In the genomic region with DNA sequence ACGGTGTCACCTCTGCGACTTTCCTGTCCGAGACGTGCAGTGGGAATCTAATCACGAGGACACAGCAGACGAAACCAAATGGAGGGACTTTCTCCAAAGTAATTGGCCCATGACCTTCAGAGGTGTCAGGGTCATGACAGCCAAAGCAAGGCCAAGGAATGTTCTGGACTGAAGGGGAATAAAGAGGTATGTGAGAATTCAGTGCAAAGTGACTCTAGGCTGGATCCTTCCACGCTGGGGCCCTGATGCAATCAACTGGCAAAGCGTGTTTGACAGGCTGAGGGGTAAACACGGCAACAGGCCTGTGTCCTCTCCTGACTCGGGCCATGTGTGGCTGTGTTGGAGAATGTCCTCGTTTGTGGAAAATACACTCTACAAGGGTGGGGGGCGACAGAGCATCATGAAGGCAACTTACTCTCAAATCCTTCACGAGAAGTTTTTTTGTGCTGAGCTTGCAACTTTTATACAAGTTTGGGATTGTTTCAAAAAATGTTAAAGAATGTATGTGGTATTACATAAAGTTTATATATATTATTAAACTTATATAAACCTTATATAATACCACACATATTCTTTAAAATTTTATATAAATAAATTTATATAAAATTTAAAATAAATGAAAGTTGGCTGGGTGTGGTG, we compare ENCODE assay signal across 1 cellular context.
TF ChIP-seq lines count a peak whose summit lies in the region.

No MANE protein-coding gene starts in this region.

TF ChIP-seq in K562, 482 proteins besides CTCF, POLR2A, EP300 and RAD21 (continues in another document):
- peak; percentile 85 for TF ChIP-seq CEBPG (CRISPR knock-in tag; IDR thresholded peaks at IDR 0.05)
- peak; percentile 52 to 78 for TF ChIP-seq CEBPG (tag; conservative IDR thresholded peaks at IDR 0.05 in 1 of 2, IDR thresholded peaks at IDR 0.05 in 1 of 2)
- TF ChIP-seq, protein P1, sequence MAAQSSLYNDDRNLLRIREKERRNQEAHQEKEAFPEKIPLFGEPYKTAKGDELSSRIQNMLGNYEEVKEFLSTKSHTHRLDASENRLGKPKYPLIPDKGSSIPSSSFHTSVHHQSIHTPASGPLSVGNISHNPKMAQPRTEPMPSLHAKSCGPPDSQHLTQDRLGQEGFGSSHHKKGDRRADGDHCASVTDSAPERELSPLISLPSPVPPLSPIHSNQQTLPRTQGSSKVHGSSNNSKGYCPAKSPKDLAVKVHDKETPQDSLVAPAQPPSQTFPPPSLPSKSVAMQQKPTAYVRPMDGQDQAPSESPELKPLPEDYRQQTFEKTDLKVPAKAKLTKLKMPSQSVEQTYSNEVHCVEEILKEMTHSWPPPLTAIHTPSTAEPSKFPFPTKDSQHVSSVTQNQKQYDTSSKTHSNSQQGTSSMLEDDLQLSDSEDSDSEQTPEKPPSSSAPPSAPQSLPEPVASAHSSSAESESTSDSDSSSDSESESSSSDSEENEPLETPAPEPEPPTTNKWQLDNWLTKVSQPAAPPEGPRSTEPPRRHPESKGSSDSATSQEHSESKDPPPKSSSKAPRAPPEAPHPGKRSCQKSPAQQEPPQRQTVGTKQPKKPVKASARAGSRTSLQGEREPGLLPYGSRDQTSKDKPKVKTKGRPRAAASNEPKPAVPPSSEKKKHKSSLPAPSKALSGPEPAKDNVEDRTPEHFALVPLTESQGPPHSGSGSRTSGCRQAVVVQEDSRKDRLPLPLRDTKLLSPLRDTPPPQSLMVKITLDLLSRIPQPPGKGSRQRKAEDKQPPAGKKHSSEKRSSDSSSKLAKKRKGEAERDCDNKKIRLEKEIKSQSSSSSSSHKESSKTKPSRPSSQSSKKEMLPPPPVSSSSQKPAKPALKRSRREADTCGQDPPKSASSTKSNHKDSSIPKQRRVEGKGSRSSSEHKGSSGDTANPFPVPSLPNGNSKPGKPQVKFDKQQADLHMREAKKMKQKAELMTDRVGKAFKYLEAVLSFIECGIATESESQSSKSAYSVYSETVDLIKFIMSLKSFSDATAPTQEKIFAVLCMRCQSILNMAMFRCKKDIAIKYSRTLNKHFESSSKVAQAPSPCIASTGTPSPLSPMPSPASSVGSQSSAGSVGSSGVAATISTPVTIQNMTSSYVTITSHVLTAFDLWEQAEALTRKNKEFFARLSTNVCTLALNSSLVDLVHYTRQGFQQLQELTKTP (IDR thresholded peaks at IDR 0.05; ENCODE audit: low read depth in 1 of 2, partially characterized antibody in 2 of 2): no peak
- peak in 1 of 2 experiments; percentile 34; a peak in 1 of 4 replicates for TF ChIP-seq FOXK2 (conservative IDR thresholded peaks at IDR 0.05 in 1 of 2, IDR thresholded peaks at IDR 0.05 in 1 of 2; ENCODE audit: low read depth in 2 of 2)
- peak; percentile 32; the same call in 1 of the 2 replicates for TF ChIP-seq EP400 (IDR thresholded peaks at IDR 0.05)
- TF ChIP-seq NBN (IDR thresholded peaks at IDR 0.05; ENCODE audit: low read depth): 0 out of 2 replicates have a peak, but pooled peaks have one; percentile 31
- TF ChIP-seq HDAC8 (tag; IDR thresholded peaks at IDR 0.05): 0 out of 2 replicates have a peak, but pooled peaks have one; percentile 65
- TF ChIP-seq CBFB (CRISPR knock-in tag; IDR thresholded peaks at IDR 0.05): 0 out of 2 replicates have a peak, but pooled peaks have one; percentile 54
- TF ChIP-seq ATF7 (IDR thresholded peaks at IDR 0.05): peak; percentile 60
- peak; percentile 76 for TF ChIP-seq MYC (IDR thresholded peaks at IDR 0.05; ENCODE audit: low read depth, low read length)
- TF ChIP-seq MYC (CRISPR knock-in tag; IDR thresholded peaks at IDR 0.05; ENCODE audit: borderline replicate concordance, low read depth): peak; percentile 53; the same call in 1 of the 2 replicates
- TF ChIP-seq MAFF (IDR thresholded peaks at IDR 0.05; ENCODE audit: low read length): peak; percentile 99
- TF ChIP-seq ZNF589 (CRISPR knock-in tag; IDR thresholded peaks at IDR 0.05; ENCODE audit: low read depth): peak; percentile 84
- TF ChIP-seq, protein P2, sequence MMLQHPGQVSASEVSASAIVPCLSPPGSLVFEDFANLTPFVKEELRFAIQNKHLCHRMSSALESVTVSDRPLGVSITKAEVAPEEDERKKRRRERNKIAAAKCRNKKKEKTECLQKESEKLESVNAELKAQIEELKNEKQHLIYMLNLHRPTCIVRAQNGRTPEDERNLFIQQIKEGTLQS (IDR thresholded peaks at IDR 0.05): peak; percentile 71
- TF ChIP-seq, protein P2 (CRISPR knock-in tag; conservative IDR thresholded peaks at IDR 0.05): no peak
- TF ChIP-seq CBX3 (IDR thresholded peaks at IDR 0.05; ENCODE audit: borderline replicate concordance in 1 of 2, low read length in 2 of 2): no peak
- TF ChIP-seq TARDBP (IDR thresholded peaks at IDR 0.05): peak; percentile 50
- no peak for TF ChIP-seq NR2C1 (IDR thresholded peaks at IDR 0.05)
- TF ChIP-seq NR2C1 (tag; IDR thresholded peaks at IDR 0.05): peak; percentile 58
- TF ChIP-seq, protein P3, sequence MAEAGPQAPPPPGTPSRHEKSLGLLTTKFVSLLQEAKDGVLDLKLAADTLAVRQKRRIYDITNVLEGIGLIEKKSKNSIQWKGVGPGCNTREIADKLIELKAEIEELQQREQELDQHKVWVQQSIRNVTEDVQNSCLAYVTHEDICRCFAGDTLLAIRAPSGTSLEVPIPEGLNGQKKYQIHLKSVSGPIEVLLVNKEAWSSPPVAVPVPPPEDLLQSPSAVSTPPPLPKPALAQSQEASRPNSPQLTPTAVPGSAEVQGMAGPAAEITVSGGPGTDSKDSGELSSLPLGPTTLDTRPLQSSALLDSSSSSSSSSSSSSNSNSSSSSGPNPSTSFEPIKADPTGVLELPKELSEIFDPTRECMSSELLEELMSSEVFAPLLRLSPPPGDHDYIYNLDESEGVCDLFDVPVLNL (CRISPR knock-in tag; IDR thresholded peaks at IDR 0.05; ENCODE audit: low read depth): peak; percentile 17; the same call in 1 of the 2 replicates
- TF ChIP-seq, protein P4, sequence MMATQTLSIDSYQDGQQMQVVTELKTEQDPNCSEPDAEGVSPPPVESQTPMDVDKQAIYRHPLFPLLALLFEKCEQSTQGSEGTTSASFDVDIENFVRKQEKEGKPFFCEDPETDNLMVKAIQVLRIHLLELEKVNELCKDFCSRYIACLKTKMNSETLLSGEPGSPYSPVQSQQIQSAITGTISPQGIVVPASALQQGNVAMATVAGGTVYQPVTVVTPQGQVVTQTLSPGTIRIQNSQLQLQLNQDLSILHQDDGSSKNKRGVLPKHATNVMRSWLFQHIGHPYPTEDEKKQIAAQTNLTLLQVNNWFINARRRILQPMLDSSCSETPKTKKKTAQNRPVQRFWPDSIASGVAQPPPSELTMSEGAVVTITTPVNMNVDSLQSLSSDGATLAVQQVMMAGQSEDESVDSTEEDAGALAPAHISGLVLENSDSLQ (IDR thresholded peaks at IDR 0.05): peak; percentile 66
- no peak for TF ChIP-seq ZNF699 (CRISPR knock-in tag; IDR thresholded peaks at IDR 0.05; ENCODE audit: insufficient replicate concordance)
- 0 out of 2 replicates have a peak, but pooled peaks have one; percentile 16 for TF ChIP-seq RHOXF2B (CRISPR knock-in tag; conservative IDR thresholded peaks at IDR 0.05)
- TF ChIP-seq, protein P5, sequence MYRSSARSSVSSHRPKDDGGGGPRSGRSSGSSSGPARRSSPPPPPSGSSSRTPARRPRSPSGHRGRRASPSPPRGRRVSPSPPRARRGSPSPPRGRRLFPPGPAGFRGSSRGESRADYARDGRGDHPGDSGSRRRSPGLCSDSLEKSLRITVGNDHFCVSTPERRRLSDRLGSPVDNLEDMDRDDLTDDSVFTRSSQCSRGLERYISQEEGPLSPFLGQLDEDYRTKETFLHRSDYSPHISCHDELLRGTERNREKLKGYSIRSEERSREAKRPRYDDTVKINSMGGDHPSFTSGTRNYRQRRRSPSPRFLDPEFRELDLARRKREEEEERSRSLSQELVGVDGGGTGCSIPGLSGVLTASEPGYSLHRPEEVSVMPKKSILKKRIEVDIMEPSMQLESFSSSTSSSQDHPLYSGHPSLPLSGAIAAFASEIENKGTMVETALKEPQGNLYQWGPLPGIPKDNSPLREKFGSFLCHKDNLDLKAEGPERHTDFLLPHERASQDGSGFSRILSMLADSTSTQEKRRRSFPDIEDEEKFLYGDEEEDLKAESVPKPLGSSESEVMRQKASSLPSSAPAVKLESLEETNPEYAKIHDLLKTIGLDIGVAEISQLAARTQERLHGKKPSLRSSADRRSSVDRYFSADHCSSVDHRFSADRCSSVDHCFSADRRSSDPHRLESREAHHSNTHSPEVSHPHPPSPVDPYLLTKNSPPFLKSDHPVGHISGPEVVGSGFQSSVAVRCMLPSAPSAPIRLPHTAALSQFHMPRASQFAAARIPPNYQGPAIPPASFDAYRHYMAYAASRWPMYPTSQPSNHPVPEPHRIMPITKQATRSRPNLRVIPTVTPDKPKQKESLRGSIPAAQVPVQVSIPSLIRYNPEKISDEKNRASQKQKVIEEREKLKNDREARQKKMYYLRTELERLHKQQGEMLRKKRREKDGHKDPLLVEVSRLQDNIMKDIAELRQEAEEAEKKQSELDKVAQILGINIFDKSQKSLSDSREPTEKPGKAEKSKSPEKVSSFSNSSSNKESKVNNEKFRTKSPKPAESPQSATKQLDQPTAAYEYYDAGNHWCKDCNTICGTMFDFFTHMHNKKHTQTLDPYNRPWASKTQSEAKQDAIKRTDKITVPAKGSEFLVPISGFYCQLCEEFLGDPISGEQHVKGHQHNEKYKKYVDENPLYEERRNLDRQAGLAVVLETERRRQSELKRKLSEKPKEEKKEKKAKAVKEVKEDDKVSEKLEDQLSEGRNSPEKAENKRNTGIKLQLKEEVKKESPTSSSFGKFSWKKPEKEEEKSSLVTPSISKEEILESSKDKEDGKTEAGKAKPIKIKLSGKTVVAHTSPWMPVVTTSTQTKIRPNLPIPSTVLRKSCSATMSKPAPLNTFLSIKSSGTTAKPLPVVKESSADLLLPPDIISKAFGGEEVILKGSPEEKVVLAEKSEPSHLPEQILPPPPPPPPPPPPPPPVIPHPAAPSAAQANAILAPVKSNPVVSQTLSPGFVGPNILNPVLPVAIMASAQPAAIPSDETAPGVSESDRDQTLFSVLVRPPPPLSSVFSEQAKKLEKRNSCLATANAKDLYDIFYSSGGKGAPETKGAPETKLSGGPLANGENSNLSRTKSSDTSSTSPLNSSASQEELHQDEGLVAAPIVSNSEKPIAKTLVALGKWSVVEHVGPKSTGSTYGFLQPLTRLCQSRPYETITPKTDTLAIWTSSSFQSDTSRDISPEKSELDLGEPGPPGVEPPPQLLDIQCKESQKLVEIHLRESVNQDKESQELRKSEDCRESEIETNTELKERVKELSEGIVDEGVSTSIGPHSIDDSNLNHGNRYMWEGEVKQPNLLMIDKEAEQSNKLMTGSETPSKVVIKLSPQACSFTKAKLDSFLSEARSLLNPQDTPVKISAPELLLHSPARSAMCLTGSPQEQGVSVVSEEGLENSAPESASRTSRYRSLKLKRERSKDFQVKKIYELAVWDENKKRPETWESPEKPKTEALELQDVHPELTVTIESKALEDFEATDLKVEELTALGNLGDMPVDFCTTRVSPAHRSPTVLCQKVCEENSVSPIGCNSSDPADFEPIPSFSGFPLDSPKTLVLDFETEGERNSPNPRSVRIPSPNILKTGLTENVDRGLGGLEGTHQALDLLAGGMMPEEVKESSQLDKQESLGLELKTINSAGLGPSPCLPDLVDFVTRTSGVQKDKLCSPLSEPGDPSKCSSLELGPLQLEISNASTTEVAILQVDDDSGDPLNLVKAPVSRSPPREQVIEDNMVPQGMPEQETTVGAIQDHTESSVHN (IDR thresholded peaks at IDR 0.05; ENCODE audit: borderline replicate concordance in 1 of 2, low read depth in 1 of 2): peak in 1 of 2 experiments; percentile 60; a peak in 1 of 4 replicates
- TF ChIP-seq, protein P6, sequence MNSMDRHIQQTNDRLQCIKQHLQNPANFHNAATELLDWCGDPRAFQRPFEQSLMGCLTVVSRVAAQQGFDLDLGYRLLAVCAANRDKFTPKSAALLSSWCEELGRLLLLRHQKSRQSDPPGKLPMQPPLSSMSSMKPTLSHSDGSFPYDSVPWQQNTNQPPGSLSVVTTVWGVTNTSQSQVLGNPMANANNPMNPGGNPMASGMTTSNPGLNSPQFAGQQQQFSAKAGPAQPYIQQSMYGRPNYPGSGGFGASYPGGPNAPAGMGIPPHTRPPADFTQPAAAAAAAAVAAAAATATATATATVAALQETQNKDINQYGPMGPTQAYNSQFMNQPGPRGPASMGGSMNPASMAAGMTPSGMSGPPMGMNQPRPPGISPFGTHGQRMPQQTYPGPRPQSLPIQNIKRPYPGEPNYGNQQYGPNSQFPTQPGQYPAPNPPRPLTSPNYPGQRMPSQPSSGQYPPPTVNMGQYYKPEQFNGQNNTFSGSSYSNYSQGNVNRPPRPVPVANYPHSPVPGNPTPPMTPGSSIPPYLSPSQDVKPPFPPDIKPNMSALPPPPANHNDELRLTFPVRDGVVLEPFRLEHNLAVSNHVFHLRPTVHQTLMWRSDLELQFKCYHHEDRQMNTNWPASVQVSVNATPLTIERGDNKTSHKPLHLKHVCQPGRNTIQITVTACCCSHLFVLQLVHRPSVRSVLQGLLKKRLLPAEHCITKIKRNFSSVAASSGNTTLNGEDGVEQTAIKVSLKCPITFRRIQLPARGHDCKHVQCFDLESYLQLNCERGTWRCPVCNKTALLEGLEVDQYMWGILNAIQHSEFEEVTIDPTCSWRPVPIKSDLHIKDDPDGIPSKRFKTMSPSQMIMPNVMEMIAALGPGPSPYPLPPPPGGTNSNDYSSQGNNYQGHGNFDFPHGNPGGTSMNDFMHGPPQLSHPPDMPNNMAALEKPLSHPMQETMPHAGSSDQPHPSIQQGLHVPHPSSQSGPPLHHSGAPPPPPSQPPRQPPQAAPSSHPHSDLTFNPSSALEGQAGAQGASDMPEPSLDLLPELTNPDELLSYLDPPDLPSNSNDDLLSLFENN (IDR thresholded peaks at IDR 0.05; ENCODE audit: low read depth in 2 of 2, low read length in 2 of 2): no peak
- no peak for TF ChIP-seq ZZZ3 (IDR thresholded peaks at IDR 0.05)
- TF ChIP-seq L3MBTL2 (IDR thresholded peaks at IDR 0.05): peak; percentile 94
- peak; percentile 97 for TF ChIP-seq C11orf30 (IDR thresholded peaks at IDR 0.05; ENCODE audit: low read depth)
- peak; percentile 50; the same call in 1 of the 2 replicates for TF ChIP-seq CTBP1 (IDR thresholded peaks at IDR 0.05; ENCODE audit: borderline replicate concordance)
- peak; percentile 47 for TF ChIP-seq SMAD4 (CRISPR knock-in tag; conservative IDR thresholded peaks at IDR 0.05)
- TF ChIP-seq SOX6 (IDR thresholded peaks at IDR 0.05): 0 out of 2 replicates have a peak, but pooled peaks have one; percentile 26
